25 cellular contexts compared by ENCODE assay signal in the genomic region with DNA sequence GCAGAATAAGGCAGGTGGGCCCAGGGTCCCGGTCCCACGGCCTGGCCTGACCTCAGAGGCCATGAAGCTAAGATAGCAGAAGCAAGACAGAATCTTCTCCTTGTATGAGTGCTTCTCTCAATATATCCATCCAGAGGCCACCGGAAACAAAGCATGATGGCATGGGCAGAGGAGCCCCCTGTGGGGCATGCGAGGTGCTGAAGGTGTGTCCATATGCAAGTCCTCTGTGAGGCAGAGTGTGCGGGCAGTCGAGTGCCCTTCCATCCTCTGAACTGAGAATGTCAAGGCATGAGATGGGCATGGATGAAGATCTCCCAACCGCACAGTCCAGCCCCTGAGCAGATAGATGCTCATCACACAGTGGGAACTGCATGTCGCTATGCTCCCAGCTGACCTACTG. TPM values are rescaled to one million over a fixed set of nuclear protein-coding genes. Genes with fewer than 3 reads are reported as not detected.
DNase-seq lines count a peak whose midpoint lies in the region; ATAC-seq and TF ChIP-seq lines count a peak whose summit lies in the region.
"Had no signal": no experiment of that assay in that cellular context is flagged by ENCODE, and none has a peak within 500 bp of the region (broad histone marks: within the 10 kb centered on the region; RNA-seq: fewer than 3 reads in every experiment).

No MANE protein-coding gene starts in this region.

- no peaks in the 10 kb centered on the region for H3K4me1 Mint-ChIP-seq in type B pancreatic cell (ENCODE audit: unreplicated experiment)
- H3K4me1 Mint-ChIP-seq: CD14-positive monocyte had no signal

- H3K27ac ChIP-seq in WERI-Rb-1 (no peak overlapping the region), aorta (ENCODE audit: low read depth in 1 of 2, low read length in 2 of 2) (no peak overlapping the region)
- H3K27ac ChIP-seq: A549; BLaER1 treated with 17β-estradiol and CSF1 and Interleukin-3, amounts not matched to agents 10 nM and 100 nM had no signal

- no peak overlapping the region for H3K27ac Mint-ChIP-seq in type B pancreatic cell
- H3K27ac Mint-ChIP-seq: CD4-positive, alpha-beta T cell had no signal

- H3K9me3 ChIP-seq in WERI-Rb-1 (ENCODE audit: severe bottlenecking) (no peaks in the 10 kb centered on the region), aorta (ENCODE audit: control insufficient read depth, low read length) (no peaks in the 10 kb centered on the region)
- H3K9me3 ChIP-seq: A549; BE2C; BLaER1 treated with 17β-estradiol and CSF1 and Interleukin-3, amounts not matched to agents 10 nM and 100 nM had no signal

- WGBS in aorta, 2 donors: 81 to 85% methylated on average over 8 of the region's 8 CpGs

- TF ChIP-seq CTCF in WERI-Rb-1 (IDR thresholded peaks at IDR 0.05; ENCODE audit: low read depth, low read length) (0 out of 2 replicates have a peak, but pooled peaks have one; percentile 3), type B pancreatic cell (conservative IDR thresholded peaks at IDR 0.05) (no peak)

- intact Hi-C loops in aorta (cut with DNase I): loop anchor here (5.0 to 10.0 kb wide), 2 partner anchors 334 to 556 kb away; no protein-coding TSS in a partner anchor

- H3K27me3 ChIP-seq in WERI-Rb-1 (ENCODE audit: insufficient read depth, low read depth, severe bottlenecking) (no peaks in the 10 kb centered on the region), aorta (ENCODE audit: control insufficient read depth in 1 of 2, insufficient read depth in 2 of 2, low read length in 1 of 2) (no peaks in the 10 kb centered on the region)
- H3K27me3 ChIP-seq: BLaER1 treated with 17β-estradiol and CSF1 and Interleukin-3, amounts not matched to agents 10 nM and 100 nM had no signal

- H3K27me3 Mint-ChIP-seq in type B pancreatic cell: peaks cover 25% of the 10 kb centered on the region
- H3K27me3 Mint-ChIP-seq: CD4-positive, alpha-beta T cell had no signal

- no peaks in the 10 kb centered on the region for H3K9me3 Mint-ChIP-seq in type B pancreatic cell
- H3K9me3 Mint-ChIP-seq: CD4-positive, alpha-beta T cell; CD8-positive, alpha-beta memory T cell had no signal

- ATAC-seq in aorta (ENCODE audit: low FRiP score) (peak; percentile 19), GM19467 (IDR thresholded peaks at IDR 0.05; ENCODE audit: unreplicated experiment) (no peak)

- H3K36me3 ChIP-seq in WERI-Rb-1: no peaks in the 10 kb centered on the region
- no peaks in the 10 kb centered on the region for H3K36me3 ChIP-seq in aorta (ENCODE audit: control insufficient read depth in 1 of 2, insufficient read depth in 2 of 2, low read length in 1 of 2)
- H3K36me3 ChIP-seq: BE2C; BLaER1 treated with 17β-estradiol and CSF1 and Interleukin-3, amounts not matched to agents 10 nM and 100 nM had no signal

- H3K4me3 Mint-ChIP-seq in type B pancreatic cell: no peak overlapping the region
- H3K4me3 Mint-ChIP-seq: CD14-positive monocyte; CD4-positive, alpha-beta T cell; CD8-positive, alpha-beta memory T cell had no signal

- no peaks in the 10 kb centered on the region for H3K36me3 Mint-ChIP-seq in type B pancreatic cell
- H3K36me3 Mint-ChIP-seq: CD14-positive monocyte; CD8-positive, alpha-beta memory T cell had no signal

- no peaks in the 10 kb centered on the region for H3K4me1 ChIP-seq in aorta (ENCODE audit: control insufficient read depth in 1 of 2, insufficient read depth in 2 of 2, low read length in 2 of 2)
- H3K4me1 ChIP-seq: A549, BE2C had no signal

- H3K4me3 ChIP-seq in WERI-Rb-1 (ENCODE audit: low read depth, low read length) (no peak overlapping the region), aorta (ENCODE audit: low read length in 2 of 2) (no peak overlapping the region)
- H3K4me3 ChIP-seq: A549; BLaER1 treated with 17β-estradiol and CSF1 and Interleukin-3, amounts not matched to agents 10 nM and 100 nM had no signal

- peak; percentile 38 for DNase-seq in activated effector memory CD4-positive, alpha-beta T cell treated with anti-CD3 and anti-CD28 coated beads, Interleukin-2, amount 50 U/mL, for 16 hours
- no peak for DNase-seq in activated effector memory CD4-positive, alpha-beta T cell treated with Interleukin-2 at 50 U/mL for 16 hours
- DNase-seq in WERI-Rb-1 (no peak), mesenteric fat pad (ENCODE audit: low spot score) (peak; percentile 69), aorta (no peak), type B pancreatic cell (ENCODE audit: extremely low spot score, unreplicated experiment) (no peak)
- DNase-seq: 8988T; ACHN; AML-193; BE2C; CD4-positive, alpha-beta T cell; CD8-positive, alpha-beta memory T cell; DMS 273 treated with DMSO at 0.1 percent for 48 hours; DMS53; DMS79 treated with DMSO at 0.1 percent for 48 hours; GF-D8; GOT3; H7; HCEC 1CT had no signal

RNA-seq across cellular contexts. Expression of a gene that starts 9.8 kb away (rescaled TPM):
- not detected for total RNA-seq in mesenteric fat pad
- not detected for total RNA-seq in aorta
- polyA plus RNA-seq in aorta: not detected
- total RNA-seq in type B pancreatic cell (ENCODE audit: low replicate concordance): not detected in 2 replicates
- total RNA-seq: CD4-positive, alpha-beta T cell; CD8-positive, alpha-beta memory T cell; Daoy; G401; H7 had no signal
- polyA plus RNA-seq: A549; CD14-positive monocyte; CD8-positive, alpha-beta memory T cell had no signal

Comparison
In these comparisons a context has a peak if more than half of its experiments do, and no peak if none do; other contexts are left out.
1. DNase-seq: peak in activated effector memory CD4-positive, alpha-beta T cell treated with anti-CD3 and anti-CD28 coated beads, Interleukin-2, amount 50 U/mL, for 16 hours (single experiment) and mesenteric fat pad (single experiment); none in activated effector memory CD4-positive, alpha-beta T cell treated with Interleukin-2 at 50 U/mL for 16 hours (single experiment), WERI-Rb-1 (single experiment), aorta (0 of 2) and type B pancreatic cell (single experiment).